1 cellular context compared by ENCODE assay signal in genomic region chr11:17229481-17230152, GRCh38.
TF ChIP-seq lines count a peak whose summit lies in the region.

No MANE protein-coding gene starts in this region.

TF ChIP-seq in IMR-90, 13 proteins besides CTCF, POLR2A, EP300 and RAD21:
- no peak for TF ChIP-seq USF2 (IDR thresholded peaks at IDR 0.05; ENCODE audit: low read depth, low read length)
- no peak for TF ChIP-seq SMC3 (IDR thresholded peaks at IDR 0.05; ENCODE audit: low read depth, low read length)
- TF ChIP-seq ELK1 (IDR thresholded peaks at IDR 0.05; ENCODE audit: borderline replicate concordance, low read depth, low read length): no peak
- TF ChIP-seq NFE2L2 (IDR thresholded peaks at IDR 0.05; ENCODE audit: low read depth, low read length): no peak
- no peak for TF ChIP-seq FOS (IDR thresholded peaks at IDR 0.05; ENCODE audit: low read depth, low read length)
- TF ChIP-seq RFX5 (IDR thresholded peaks at IDR 0.05; ENCODE audit: low read depth, low read length): no peak
- no peak for TF ChIP-seq MAFK (IDR thresholded peaks at IDR 0.05; ENCODE audit: low read depth, low read length)
- no peak for TF ChIP-seq MAZ (IDR thresholded peaks at IDR 0.05; ENCODE audit: borderline replicate concordance, low read depth, low read length)
- no peak for TF ChIP-seq CEBPB (IDR thresholded peaks at IDR 0.05; ENCODE audit: low read depth, low read length)
- TF ChIP-seq MXI1 (IDR thresholded peaks at IDR 0.05; ENCODE audit: borderline replicate concordance, low read depth, low read length): no peak
- TF ChIP-seq BHLHE40 (IDR thresholded peaks at IDR 0.05; ENCODE audit: low read depth, low read length): no peak
- TF ChIP-seq RCOR1 (IDR thresholded peaks at IDR 0.05; ENCODE audit: insufficient replicate concordance, low read length): no peak
- TF ChIP-seq CHD1 (IDR thresholded peaks at IDR 0.05; ENCODE audit: low read depth, low read length): no peak
